ENCODE assay signal across 1 cellular context in genomic region chr19:6752257-6753177, GRCh38.
TF ChIP-seq lines count a peak whose summit lies in the region.

No MANE protein-coding gene starts in this region.

TF ChIP-seq in HepG2, 621 proteins besides CTCF, POLR2A, EP300 and RAD21 (continued from another document and continues in another):
- TF ChIP-seq ZNF503 (CRISPR knock-in tag; IDR thresholded peaks at IDR 0.05) (no peak), ZNF207 (IDR thresholded peaks at IDR 0.05; ENCODE audit: borderline replicate concordance) (no peak), ZNF496 (CRISPR knock-in tag; IDR thresholded peaks at IDR 0.05; ENCODE audit: insufficient replicate concordance) (no peak), KMT2A (CRISPR knock-in tag; IDR thresholded peaks at IDR 0.05) (no peak), HBP1 (CRISPR knock-in tag; IDR thresholded peaks at IDR 0.05; ENCODE audit: low read depth) (no peak), ZMYM3 (CRISPR knock-in tag; IDR thresholded peaks at IDR 0.05) (no peak; the same call in 1 of the 2 replicates), ZNF383 (CRISPR knock-in tag; IDR thresholded peaks at IDR 0.05; ENCODE audit: borderline replicate concordance) (no peak), ARID3A (IDR thresholded peaks at IDR 0.05; ENCODE audit: low read depth, low read length) (0 out of 2 replicates have a peak, but pooled peaks have one; percentile 7), ZNF512B (CRISPR knock-in tag; IDR thresholded peaks at IDR 0.05; ENCODE audit: borderline replicate concordance) (no peak; the same call in 1 of the 2 replicates), ZMAT5 (CRISPR knock-in tag; IDR thresholded peaks at IDR 0.05; ENCODE audit: borderline replicate concordance, low read depth) (no peak), ZNF251 (CRISPR knock-in tag; IDR thresholded peaks at IDR 0.05) (no peak), HHEX (CRISPR knock-in tag; IDR thresholded peaks at IDR 0.05) (no peak), CHD4 (IDR thresholded peaks at IDR 0.05; ENCODE audit: borderline replicate concordance, low read length) (no peak; the same call in 1 of the 2 replicates), FOXO4 (CRISPR knock-in tag; conservative IDR thresholded peaks at IDR 0.05) (no peak), ZC3H4 (CRISPR knock-in tag; IDR thresholded peaks at IDR 0.05; ENCODE audit: borderline replicate concordance) (no peak; the same call in 1 of the 2 replicates), MIER2 (CRISPR knock-in tag; IDR thresholded peaks at IDR 0.05) (no peak; the same call in 1 of the 2 replicates), SMARCE1 (IDR thresholded peaks at IDR 0.05; ENCODE audit: borderline replicate concordance) (no peak), ZNF253 (CRISPR knock-in tag; IDR thresholded peaks at IDR 0.05; ENCODE audit: borderline replicate concordance) (no peak), IRF9 (CRISPR knock-in tag; IDR thresholded peaks at IDR 0.05; ENCODE audit: borderline replicate concordance) (peak; percentile 58; the same call in 1 of the 2 replicates), DZIP1 (CRISPR knock-in tag; IDR thresholded peaks at IDR 0.05) (no peak), CBX5 (CRISPR knock-in tag; IDR thresholded peaks at IDR 0.05; ENCODE audit: borderline replicate concordance) (no peak), KDM1A (CRISPR knock-in tag; IDR thresholded peaks at IDR 0.05) (no peak), SNAPC5 (CRISPR knock-in tag; IDR thresholded peaks at IDR 0.05; ENCODE audit: borderline replicate concordance) (no peak), ZNF746 (CRISPR knock-in tag; IDR thresholded peaks at IDR 0.05) (no peak; the same call in 1 of the 2 replicates), EZH2 (conservative IDR thresholded peaks at IDR 0.05; ENCODE audit: low read depth, low read length) (no peak), GPN1 (CRISPR knock-in tag; IDR thresholded peaks at IDR 0.05; ENCODE audit: borderline replicate concordance) (no peak), ZNF367 (CRISPR knock-in tag; IDR thresholded peaks at IDR 0.05; ENCODE audit: borderline replicate concordance) (no peak), FOXK2 (IDR thresholded peaks at IDR 0.05) (no peak), ZEB1 (IDR thresholded peaks at IDR 0.05; ENCODE audit: insufficient replicate concordance, low read depth) (peak; percentile 45), ZSCAN12 (CRISPR knock-in tag; IDR thresholded peaks at IDR 0.05) (0 out of 2 replicates have a peak, but pooled peaks have one; percentile 67), SP1 (IDR thresholded peaks at IDR 0.05) (no peak), SP1 (CRISPR knock-in tag; IDR thresholded peaks at IDR 0.05) (peak; percentile 14; the same call in 1 of the 2 replicates), ZNF883 (CRISPR knock-in tag; IDR thresholded peaks at IDR 0.05; ENCODE audit: not compliant biosample characterization) (no peak), ZSCAN25 (CRISPR knock-in tag; IDR thresholded peaks at IDR 0.05) (no peak), TBX2 (CRISPR knock-in tag; IDR thresholded peaks at IDR 0.05; ENCODE audit: borderline replicate concordance) (peak; percentile 70; the same call in 1 of the 2 replicates), ZNF850 (CRISPR knock-in tag; conservative IDR thresholded peaks at IDR 0.05) (no peak), ZNF230 (CRISPR knock-in tag; IDR thresholded peaks at IDR 0.05) (no peak), ZNF607 (CRISPR knock-in tag; IDR thresholded peaks at IDR 0.05; ENCODE audit: borderline replicate concordance) (peak; percentile 85), ARNT (IDR thresholded peaks at IDR 0.05) (no peak), ZBTB46 (CRISPR knock-in tag; IDR thresholded peaks at IDR 0.05; ENCODE audit: borderline replicate concordance) (no peak), ARHGAP35 (CRISPR knock-in tag; IDR thresholded peaks at IDR 0.05; ENCODE audit: borderline replicate concordance) (peak; percentile 79; the same call in 1 of the 2 replicates), NFE2 (CRISPR knock-in tag; IDR thresholded peaks at IDR 0.05) (no peak), HNF4G (IDR thresholded peaks at IDR 0.05; ENCODE audit: borderline replicate concordance, low read depth, low read length) (peak; percentile 86), HNF4G (CRISPR knock-in tag; IDR thresholded peaks at IDR 0.05; ENCODE audit: borderline replicate concordance, low read depth) (peak; percentile 66; the same call in 1 of the 2 replicates), PHF21A (CRISPR knock-in tag; IDR thresholded peaks at IDR 0.05) (no peak; the same call in 1 of the 2 replicates), SMAD3 (CRISPR knock-in tag; IDR thresholded peaks at IDR 0.05) (0 out of 2 replicates have a peak, but pooled peaks have one; percentile 6), ZBTB34 (CRISPR knock-in tag; IDR thresholded peaks at IDR 0.05) (peak; percentile 74; the same call in 1 of the 2 replicates), ZNF557 (CRISPR knock-in tag; IDR thresholded peaks at IDR 0.05) (no peak), SRSF4 (IDR thresholded peaks at IDR 0.05; ENCODE audit: low read depth, low read length, poor library complexity, severe bottlenecking) (no peak), NFIB (CRISPR knock-in tag; IDR thresholded peaks at IDR 0.05; ENCODE audit: borderline replicate concordance) (no peak), ATM (IDR thresholded peaks at IDR 0.05; ENCODE audit: borderline replicate concordance) (no peak), TEAD3 (CRISPR knock-in tag; optimal IDR thresholded peaks at IDR 0.05; ENCODE audit: borderline replicate concordance) (no peak)
